ENCODE assay signal across 1 cellular context in the genomic region with DNA sequence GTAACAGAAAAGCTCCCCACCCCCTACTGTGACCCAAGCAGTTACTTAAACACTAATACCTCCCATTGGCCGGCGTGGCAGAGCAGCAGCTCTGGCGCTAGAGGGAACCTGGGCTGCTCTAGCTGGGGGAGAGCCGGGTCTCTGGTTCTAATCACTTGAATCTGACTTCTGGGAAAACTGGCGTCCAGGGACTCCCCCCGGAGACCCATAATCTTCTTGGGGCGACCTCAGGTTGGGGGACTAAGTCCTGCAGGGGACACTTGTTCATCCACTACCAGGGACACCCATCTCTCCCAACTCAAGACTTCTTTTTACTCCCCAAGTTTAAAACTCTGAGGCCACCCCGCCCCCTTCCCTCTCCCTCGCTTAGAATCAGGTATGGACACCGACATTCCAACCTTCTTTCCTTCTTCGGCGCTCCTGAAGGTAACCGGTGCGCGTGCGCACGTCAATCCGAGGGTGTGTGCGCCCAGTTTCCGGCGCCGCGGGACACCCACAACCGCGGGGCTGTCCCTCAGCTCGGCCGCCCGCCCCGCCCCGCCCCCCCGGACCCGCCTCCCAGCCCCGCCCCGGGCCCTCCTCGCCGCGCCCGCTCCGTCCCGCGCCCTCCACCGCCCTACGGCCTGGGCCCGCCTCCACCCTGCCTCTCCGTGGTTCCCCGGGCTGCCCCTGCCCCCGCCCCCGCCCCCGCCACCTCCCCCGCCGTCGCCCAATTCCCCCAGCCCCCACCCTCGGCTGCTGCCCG.
TF ChIP-seq lines count a peak whose summit lies in the region.

A gene with protein sequence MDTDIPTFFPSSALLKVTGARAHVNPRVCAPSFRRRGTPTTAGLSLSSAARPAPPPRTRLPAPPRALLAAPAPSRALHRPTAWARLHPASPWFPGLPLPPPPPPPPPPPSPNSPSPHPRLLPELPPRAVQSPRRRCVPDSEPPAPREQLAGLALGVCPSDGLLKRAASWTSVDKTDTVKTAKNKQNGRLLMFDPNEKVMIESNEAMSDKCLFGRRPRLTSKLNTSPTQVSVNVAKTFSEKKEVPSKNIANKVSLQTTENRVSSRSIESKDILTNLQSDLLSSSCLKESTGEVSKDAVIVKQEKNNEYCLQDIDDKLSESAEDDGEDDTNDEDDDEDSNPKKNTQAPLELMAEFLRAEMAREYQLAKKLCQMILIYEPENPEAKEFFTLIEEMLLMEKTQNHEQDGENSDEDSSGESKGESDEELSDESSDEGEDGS (plus strand): TSS at position 75 of the 745 bp plus-strand sequence. CDS start 304 bp downstream, at position 379.

TF ChIP-seq in HepG2, 621 proteins besides CTCF, POLR2A, EP300 and RAD21 (continued from another document):
- TF ChIP-seq ZNF510 (CRISPR knock-in tag; IDR thresholded peaks at IDR 0.05; ENCODE audit: low read depth) (no peak), ZNF260 (CRISPR knock-in tag; IDR thresholded peaks at IDR 0.05; ENCODE audit: borderline replicate concordance, low read depth) (no peak), ERF (CRISPR knock-in tag; IDR thresholded peaks at IDR 0.05) (peak; percentile 58; the same call in 1 of the 2 replicates), MIER2 (CRISPR knock-in tag; IDR thresholded peaks at IDR 0.05) (no peak), ZNF329 (CRISPR knock-in tag; IDR thresholded peaks at IDR 0.05; ENCODE audit: low read depth) (no peak), SIN3A (IDR thresholded peaks at IDR 0.05; ENCODE audit: borderline replicate concordance, low read depth, low read length) (peak; percentile 77; the same call in 1 of the 2 replicates), KMT2B (CRISPR knock-in tag; IDR thresholded peaks at IDR 0.05) (peak; percentile 32; the same call in 1 of the 2 replicates), POLR2AphosphoS5 (IDR thresholded peaks at IDR 0.05; ENCODE audit: low read depth, low read length) (peak; percentile 51; the same call in 1 of the 2 replicates), PITX1 (CRISPR knock-in tag; IDR thresholded peaks at IDR 0.05) (0 out of 2 replicates have a peak, but pooled peaks have one; percentile 20), GTF3A (CRISPR knock-in tag; conservative IDR thresholded peaks at IDR 0.05) (0 out of 2 replicates have a peak, but pooled peaks have one; percentile 9), SALL1 (CRISPR knock-in tag; IDR thresholded peaks at IDR 0.05) (peak; percentile 17; the same call in 1 of the 2 replicates), NFATC3 (CRISPR knock-in tag; IDR thresholded peaks at IDR 0.05) (0 out of 2 replicates have a peak, but pooled peaks have one; percentile 38), PCBP2 (optimal IDR thresholded peaks at IDR 0.05; ENCODE audit: low read depth, low read length, poor library complexity, severe bottlenecking) (no peak), RXRB (CRISPR knock-in tag; IDR thresholded peaks at IDR 0.05; ENCODE audit: borderline replicate concordance) (0 out of 2 replicates have a peak, but pooled peaks have one; percentile 8), ZNF547 (CRISPR knock-in tag; IDR thresholded peaks at IDR 0.05) (peak; percentile 37; the same call in 1 of the 2 replicates)
- TF ChIP-seq, protein P1, sequence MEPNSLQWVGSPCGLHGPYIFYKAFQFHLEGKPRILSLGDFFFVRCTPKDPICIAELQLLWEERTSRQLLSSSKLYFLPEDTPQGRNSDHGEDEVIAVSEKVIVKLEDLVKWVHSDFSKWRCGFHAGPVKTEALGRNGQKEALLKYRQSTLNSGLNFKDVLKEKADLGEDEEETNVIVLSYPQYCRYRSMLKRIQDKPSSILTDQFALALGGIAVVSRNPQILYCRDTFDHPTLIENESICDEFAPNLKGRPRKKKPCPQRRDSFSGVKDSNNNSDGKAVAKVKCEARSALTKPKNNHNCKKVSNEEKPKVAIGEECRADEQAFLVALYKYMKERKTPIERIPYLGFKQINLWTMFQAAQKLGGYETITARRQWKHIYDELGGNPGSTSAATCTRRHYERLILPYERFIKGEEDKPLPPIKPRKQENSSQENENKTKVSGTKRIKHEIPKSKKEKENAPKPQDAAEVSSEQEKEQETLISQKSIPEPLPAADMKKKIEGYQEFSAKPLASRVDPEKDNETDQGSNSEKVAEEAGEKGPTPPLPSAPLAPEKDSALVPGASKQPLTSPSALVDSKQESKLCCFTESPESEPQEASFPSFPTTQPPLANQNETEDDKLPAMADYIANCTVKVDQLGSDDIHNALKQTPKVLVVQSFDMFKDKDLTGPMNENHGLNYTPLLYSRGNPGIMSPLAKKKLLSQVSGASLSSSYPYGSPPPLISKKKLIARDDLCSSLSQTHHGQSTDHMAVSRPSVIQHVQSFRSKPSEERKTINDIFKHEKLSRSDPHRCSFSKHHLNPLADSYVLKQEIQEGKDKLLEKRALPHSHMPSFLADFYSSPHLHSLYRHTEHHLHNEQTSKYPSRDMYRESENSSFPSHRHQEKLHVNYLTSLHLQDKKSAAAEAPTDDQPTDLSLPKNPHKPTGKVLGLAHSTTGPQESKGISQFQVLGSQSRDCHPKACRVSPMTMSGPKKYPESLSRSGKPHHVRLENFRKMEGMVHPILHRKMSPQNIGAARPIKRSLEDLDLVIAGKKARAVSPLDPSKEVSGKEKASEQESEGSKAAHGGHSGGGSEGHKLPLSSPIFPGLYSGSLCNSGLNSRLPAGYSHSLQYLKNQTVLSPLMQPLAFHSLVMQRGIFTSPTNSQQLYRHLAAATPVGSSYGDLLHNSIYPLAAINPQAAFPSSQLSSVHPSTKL (CRISPR knock-in tag; IDR thresholded peaks at IDR 0.05): 0 out of 2 replicates have a peak, but pooled peaks have one; percentile 5
- TF ChIP-seq, protein P2, sequence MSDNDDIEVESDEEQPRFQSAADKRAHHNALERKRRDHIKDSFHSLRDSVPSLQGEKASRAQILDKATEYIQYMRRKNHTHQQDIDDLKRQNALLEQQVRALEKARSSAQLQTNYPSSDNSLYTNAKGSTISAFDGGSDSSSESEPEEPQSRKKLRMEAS (IDR thresholded peaks at IDR 0.05): 0 out of 2 replicates have a peak, but pooled peaks have one; percentile 6
- TF ChIP-seq, protein P3, sequence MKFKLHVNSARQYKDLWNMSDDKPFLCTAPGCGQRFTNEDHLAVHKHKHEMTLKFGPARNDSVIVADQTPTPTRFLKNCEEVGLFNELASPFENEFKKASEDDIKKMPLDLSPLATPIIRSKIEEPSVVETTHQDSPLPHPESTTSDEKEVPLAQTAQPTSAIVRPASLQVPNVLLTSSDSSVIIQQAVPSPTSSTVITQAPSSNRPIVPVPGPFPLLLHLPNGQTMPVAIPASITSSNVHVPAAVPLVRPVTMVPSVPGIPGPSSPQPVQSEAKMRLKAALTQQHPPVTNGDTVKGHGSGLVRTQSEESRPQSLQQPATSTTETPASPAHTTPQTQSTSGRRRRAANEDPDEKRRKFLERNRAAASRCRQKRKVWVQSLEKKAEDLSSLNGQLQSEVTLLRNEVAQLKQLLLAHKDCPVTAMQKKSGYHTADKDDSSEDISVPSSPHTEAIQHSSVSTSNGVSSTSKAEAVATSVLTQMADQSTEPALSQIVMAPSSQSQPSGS (CRISPR knock-in tag; IDR thresholded peaks at IDR 0.05): 0 out of 2 replicates have a peak, but pooled peaks have one; percentile 46
- TF ChIP-seq, protein P4, sequence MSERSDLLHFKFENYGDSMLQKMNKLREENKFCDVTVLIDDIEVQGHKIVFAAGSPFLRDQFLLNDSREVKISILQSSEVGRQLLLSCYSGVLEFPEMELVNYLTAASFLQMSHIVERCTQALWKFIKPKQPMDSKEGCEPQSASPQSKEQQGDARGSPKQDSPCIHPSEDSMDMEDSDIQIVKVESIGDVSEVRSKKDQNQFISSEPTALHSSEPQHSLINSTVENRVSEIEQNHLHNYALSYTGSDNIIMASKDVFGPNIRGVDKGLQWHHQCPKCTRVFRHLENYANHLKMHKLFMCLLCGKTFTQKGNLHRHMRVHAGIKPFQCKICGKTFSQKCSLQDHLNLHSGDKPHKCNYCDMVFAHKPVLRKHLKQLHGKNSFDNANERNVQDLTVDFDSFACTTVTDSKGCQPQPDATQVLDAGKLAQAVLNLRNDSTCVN (CRISPR knock-in tag; IDR thresholded peaks at IDR 0.05; ENCODE audit: borderline replicate concordance): 0 out of 2 replicates have a peak, but pooled peaks have one; percentile 17
